In the genomic region with DNA sequence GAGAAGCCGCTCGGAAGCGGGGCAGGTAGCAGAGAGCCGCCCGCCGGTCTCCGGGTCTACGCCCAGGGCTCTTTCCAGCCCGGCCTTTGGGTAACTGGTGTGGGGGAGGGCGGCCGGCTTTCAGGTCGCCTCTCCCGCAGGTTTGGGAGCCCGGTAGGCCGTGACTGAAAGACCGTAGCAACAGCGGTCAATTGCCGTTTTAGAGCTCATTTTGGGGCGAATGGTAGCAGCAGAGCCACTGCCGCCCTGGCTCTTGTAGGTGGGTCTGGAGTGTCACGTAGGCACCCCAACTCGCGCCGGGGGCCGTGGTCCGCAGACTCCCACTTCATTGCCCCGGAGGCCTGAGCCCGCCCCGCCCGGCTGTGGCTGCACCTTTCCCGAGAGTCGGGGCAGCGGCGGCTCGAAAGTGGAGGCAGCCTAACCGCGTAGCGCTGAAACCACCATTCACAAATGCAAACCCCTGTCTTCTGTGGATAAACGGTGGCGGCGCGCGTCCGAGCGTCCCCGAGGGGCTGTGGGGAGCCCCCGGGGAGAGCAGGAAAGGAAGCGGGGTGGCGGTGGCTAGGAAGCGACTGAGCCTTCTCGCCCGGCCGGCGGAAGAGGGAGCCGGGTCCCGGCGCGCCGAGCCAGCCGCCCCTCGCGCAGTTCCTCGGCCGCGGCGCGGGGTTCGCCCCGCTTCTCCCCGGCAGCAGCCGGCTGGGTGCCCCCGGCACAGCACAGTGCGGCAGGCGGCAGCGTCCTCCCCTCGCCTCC, we compare ENCODE assay signal across 8 cellular contexts.
DNase-seq lines count a peak whose midpoint lies in the region; ATAC-seq and TF ChIP-seq lines count a peak whose summit lies in the region.

No MANE protein-coding gene starts in this region.

- 0 to 1% (median 1%) methylated on average over 50 to 76 of the region's 76 CpGs for WGBS in ovary, 3 donors

- H3K27me3 Mint-ChIP-seq in T-helper 17 cell: peaks cover 27% of the 10 kb centered on the region

- no peak for TF ChIP-seq CTCF in ovary (IDR thresholded peaks at IDR 0.05)

- intact Hi-C loops in ovary (cut with DNase I): no loop called here

- peaks cover 3% of the 10 kb centered on the region for H3K4me1 Mint-ChIP-seq in T-helper 17 cell

- H3K36me3 Mint-ChIP-seq in T-helper 17 cell (ENCODE audit: low read depth): no peaks in the 10 kb centered on the region

- no peak for TF ChIP-seq EP300 in ovary (IDR thresholded peaks at IDR 0.05)

- ATAC-seq in HG02981 (IDR thresholded peaks at IDR 0.05; ENCODE audit: unreplicated experiment) (peak; percentile 58), T-helper 17 cell (no peak)

- H3K4me3 ChIP-seq in ovary: peak overlapping the region; percentile 27

- H3K4me1 ChIP-seq in ovary (ENCODE audit: insufficient read depth): peaks cover 11% of the 10 kb centered on the region

- DNase-seq in NCI-H82 (lab: John Stamatoyannopoulos, UW): peak; percentile 8
- DNase-seq in NCI-H82 treated with DMSO at 0.1 percent for 48 hours (lab: John Stamatoyannopoulos, UW; ENCODE audit: unreplicated experiment): no peak
- DNase-seq in T-helper 17 cell: no peak
- peak; percentile 3 for DNase-seq in germinal center (ENCODE audit: low spot score)
- peak in 2 of 5 donors; percentile 14 to 29 for DNase-seq in ovary
- DNase-seq in NCI-H187 treated with DMSO at 0.1 percent for 48 hours (lab: John Stamatoyannopoulos, UW): no peak
- no peak for DNase-seq in NCI-H2196 treated with DMSO at 0.1 percent for 48 hours (lab: John Stamatoyannopoulos, UW; ENCODE audit: unreplicated experiment)

- no peak overlapping the region for H3K27ac Mint-ChIP-seq in T-helper 17 cell

- H3K36me3 ChIP-seq in ovary: no peaks in the 10 kb centered on the region

- no peaks in the 10 kb centered on the region for H3K27me3 ChIP-seq in ovary

- H3K9me3 ChIP-seq in T-helper 17 cell (ENCODE audit: control insufficient read depth, low read length, poor library complexity, severe bottlenecking): no peaks in the 10 kb centered on the region
- H3K9me3 ChIP-seq in ovary: no peaks in the 10 kb centered on the region

- H3K27ac ChIP-seq in ovary: no peak overlapping the region

- TF ChIP-seq POLR2A in ovary (IDR thresholded peaks at IDR 0.05): no peak

- H3K4me3 Mint-ChIP-seq in T-helper 17 cell: peak overlapping the region; percentile 25

Comparison
In these comparisons a context has a peak if more than half of its experiments do, and no peak if none do; other contexts are left out.
1. DNase-seq: peak in NCI-H82 (single experiment) and germinal center (single experiment); none in NCI-H82 treated with DMSO at 0.1 percent for 48 hours (single experiment), T-helper 17 cell (0 of 3), NCI-H187 treated with DMSO at 0.1 percent for 48 hours (single experiment) and NCI-H2196 treated with DMSO at 0.1 percent for 48 hours (single experiment).